Comparison of ENCODE assay signal across 12 cellular contexts in the genomic region with DNA sequence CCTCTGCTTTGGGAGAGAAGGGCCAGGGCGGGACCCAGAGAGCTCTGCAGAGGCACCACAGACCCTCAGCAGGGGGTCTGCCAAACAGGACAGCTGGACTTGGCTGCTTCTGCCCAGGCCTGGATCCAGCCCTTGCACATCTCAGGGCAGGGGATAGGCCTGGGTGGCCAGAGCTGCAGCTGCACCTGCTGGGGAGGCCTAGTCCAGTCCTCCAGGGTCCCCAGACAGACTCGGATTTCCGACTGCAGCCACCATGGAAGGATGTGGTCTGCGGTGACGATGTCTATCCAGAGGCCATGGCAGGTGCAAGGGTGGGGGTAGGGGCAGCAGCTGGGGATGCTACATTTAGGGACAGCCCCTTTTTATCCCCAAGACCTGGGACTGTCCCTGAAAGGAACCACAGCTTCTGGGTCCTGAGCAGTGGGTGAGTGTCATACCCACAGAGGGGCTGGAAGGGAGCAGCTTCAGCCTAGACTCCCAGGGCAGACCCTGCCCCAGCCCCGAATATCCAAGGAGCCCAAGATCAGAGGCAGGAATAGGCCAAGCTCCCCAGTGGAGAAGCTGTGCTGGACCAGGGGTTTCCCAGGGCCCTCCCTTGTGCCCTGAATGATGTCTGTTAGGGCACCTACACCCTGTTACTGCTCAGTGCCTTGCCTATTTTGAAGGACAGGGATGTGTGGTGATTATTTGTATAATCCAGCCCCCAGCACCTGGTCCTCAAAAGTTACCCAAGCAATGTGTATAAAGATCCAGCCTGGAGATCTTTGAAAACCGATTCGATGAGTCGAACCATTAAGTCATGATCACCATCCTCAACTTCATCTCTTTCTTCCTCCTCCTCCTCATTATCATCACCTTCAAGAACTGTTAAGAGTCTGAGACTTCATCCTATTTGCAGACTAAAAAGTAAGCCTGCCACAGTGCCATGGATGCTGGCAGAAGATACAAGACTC. TPM values are rescaled to one million over a fixed set of nuclear protein-coding genes. Genes with fewer than 3 reads are reported as not detected.
A peak's percentile ranks its signal among the peaks of the same experiment; 100 is the strongest.
DNase-seq lines count a peak whose midpoint lies in the region; ATAC-seq and TF ChIP-seq lines count a peak whose summit lies in the region.
"Had no signal": no experiment of that assay in that cellular context is flagged by ENCODE, and none has a peak within 500 bp of the region (broad histone marks: within the 10 kb centered on the region; RNA-seq: fewer than 3 reads in every experiment).

No MANE protein-coding gene starts in this region.

- peak; percentile 67 for ATAC-seq in HG02885 (IDR thresholded peaks at IDR 0.05; ENCODE audit: poor library complexity, unreplicated experiment)
- no peak for ATAC-seq in gastrocnemius medialis

- no peaks in the 10 kb centered on the region for H3K36me3 ChIP-seq in gastrocnemius medialis

- H3K27me3 ChIP-seq in gastrocnemius medialis, result no peaks in the 10 kb centered on the region

- no peaks in the 10 kb centered on the region for H3K4me1 ChIP-seq in gastrocnemius medialis

- intact Hi-C loops in gastrocnemius medialis (cut with DNase I; ENCODE audit: low total_unique reads), result loop anchor here (10.0 kb wide), 1 partner anchor 70 kb away; no protein-coding TSS in a partner anchor

- in situ Hi-C loops in gastrocnemius medialis (cut with MboI; ENCODE audit: low sequenced_read_pairs in 4 of 4), result loop anchor here in 1 of 4 donors (10.0 kb wide), 1 partner anchor 170 kb away; no protein-coding TSS in a partner anchor

- H3K27ac ChIP-seq in gastrocnemius medialis, result no peak overlapping the region

- no peaks in the 10 kb centered on the region for H3K9me3 ChIP-seq in gastrocnemius medialis

- no peak for TF ChIP-seq POLR2A in gastrocnemius medialis (IDR thresholded peaks at IDR 0.05)

- DNase-seq in activated CD8-positive, alpha-beta memory T cell treated with anti-CD3 and anti-CD28 coated beads for 24 hours, result peak; percentile 59
- no peak for DNase-seq in activated CD8-positive, alpha-beta memory T cell treated with anti-CD3 and anti-CD28 coated beads, Interleukin-2, amount 50 U/mL, for 4 hours
- DNase-seq in activated CD4-positive, alpha-beta T cell treated with anti-CD3 and anti-CD28 coated beads, Interleukin-2, amount 50 U/mL, for 48 hours, result peak; percentile 56 to 69
- peak; percentile 45 to 53 for DNase-seq in stimulated activated CD8-positive, alpha-beta memory T cell treated with anti-CD3 and anti-CD28 coated beads, Interleukin-7, amount 100 ng/mL, for 48 hours (ENCODE audit: extremely low read depth in 1 of 2, low read depth in 1 of 2)
- DNase-seq in gastrocnemius medialis (no peak), AML-193 (lab: John Stamatoyannopoulos, UW) (no peak), anterior cingulate cortex (lab: John Stamatoyannopoulos, UW) (no peak)
- DNase-seq: ACHN, amniotic stem cell, hippocampal formation had no signal

- no peak for TF ChIP-seq CTCF in gastrocnemius medialis (IDR thresholded peaks at IDR 0.05 in 4 of 5, conservative IDR thresholded peaks at IDR 0.05 in 1 of 5)

- H3K4me3 ChIP-seq in gastrocnemius medialis, result no peak overlapping the region

RNA-seq across cellular contexts. Expression of gene IGLL5, which starts 2.5 kb away (rescaled TPM):
- total RNA-seq in gastrocnemius medialis, result under 1 TPM in 1 of 4 donors, not detected in 3; 0.49 TPM
- total RNA-seq: H4 had no signal

Comparison
In these comparisons a context has a peak if more than half of its experiments do, and no peak if none do; other contexts are left out.
1. DNase-seq: peak in activated CD8-positive, alpha-beta memory T cell treated with anti-CD3 and anti-CD28 coated beads for 24 hours (single experiment), activated CD4-positive, alpha-beta T cell treated with anti-CD3 and anti-CD28 coated beads, Interleukin-2, amount 50 U/mL, for 48 hours (2 of 2) and stimulated activated CD8-positive, alpha-beta memory T cell treated with anti-CD3 and anti-CD28 coated beads, Interleukin-7, amount 100 ng/mL, for 48 hours (2 of 2); none in activated CD8-positive, alpha-beta memory T cell treated with anti-CD3 and anti-CD28 coated beads, Interleukin-2, amount 50 U/mL, for 4 hours (single experiment), gastrocnemius medialis (0 of 2), AML-193 (0 of 2) and anterior cingulate cortex (0 of 58).